23 cellular contexts compared by ENCODE assay signal in the genomic region with DNA sequence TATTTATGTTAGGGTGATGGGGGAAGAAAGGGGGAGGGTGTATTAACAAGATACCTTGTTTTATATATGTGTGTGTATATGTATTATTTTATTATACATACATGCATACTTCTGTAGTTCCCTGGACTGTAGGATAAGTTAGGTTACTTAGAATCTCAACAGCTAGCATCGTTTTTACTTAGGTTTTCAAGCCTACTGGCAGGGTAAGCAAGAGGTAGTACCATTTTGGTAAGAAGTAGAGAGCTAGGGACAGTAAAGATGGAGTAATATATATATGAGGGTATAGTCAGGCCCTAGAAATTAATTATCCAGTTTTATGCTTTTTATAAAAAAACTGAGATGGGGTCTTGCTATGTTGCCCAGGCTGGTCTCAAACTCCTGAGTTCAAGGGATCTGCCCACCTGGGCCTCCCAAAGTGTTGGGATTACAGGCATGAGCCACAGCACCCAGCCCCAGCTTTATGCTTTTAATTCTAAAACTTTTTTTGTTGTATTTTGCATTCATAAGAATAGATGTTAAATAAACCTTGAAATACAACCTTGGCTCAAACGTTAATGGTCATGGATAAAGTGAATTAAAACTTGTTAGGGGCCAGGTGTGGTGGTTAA. TPM values are rescaled to one million over a fixed set of nuclear protein-coding genes. Genes with fewer than 3 reads are reported as not detected.
DNase-seq lines count a peak whose midpoint lies in the region; ATAC-seq, FAIRE-seq and TF ChIP-seq lines count a peak whose summit lies in the region.
"Had no signal": no experiment of that assay in that cellular context is flagged by ENCODE, and none has a peak within 500 bp of the region (broad histone marks: within the 10 kb centered on the region; RNA-seq: fewer than 3 reads in every experiment).

No MANE protein-coding gene starts in this region.

- H3K79me2 ChIP-seq in HepG2 (ENCODE audit: insufficient read depth, low read length) (peaks cover 33% of the 10 kb centered on the region), K562 (ENCODE audit: control insufficient read depth, insufficient read depth, low read length) (peaks cover 74% of the 10 kb centered on the region)

- H3K9me3 ChIP-seq in HepG2 (ENCODE audit: low read length) (no peaks in the 10 kb centered on the region), right lobe of liver (no peaks in the 10 kb centered on the region), HEK293 (ENCODE audit: control insufficient read depth, insufficient read depth, low read depth, low read length) (no peaks in the 10 kb centered on the region; the same call in 1 of the 2 replicates), K562 (replicated peaks; ENCODE audit: control insufficient read depth, insufficient read depth, low read depth, low read length) (peaks cover 4% of the 10 kb centered on the region)
- no peaks in the 10 kb centered on the region for H3K9me3 ChIP-seq in CD4-positive, alpha-beta T cell (ENCODE audit: control insufficient read depth, low read length)
- H3K9me3 ChIP-seq: BE2C, Caco-2, HAP-1 had no signal

- TF ChIP-seq EP300 in HepG2 (IDR thresholded peaks at IDR 0.05; ENCODE audit: low read depth in 2 of 2, low read length in 2 of 2) = no peak
- TF ChIP-seq EP300 in HepG2 (CRISPR knock-in tag; IDR thresholded peaks at IDR 0.05; ENCODE audit: borderline replicate concordance) = no peak
- no peak for TF ChIP-seq EP300 in K562 (IDR thresholded peaks at IDR 0.05; ENCODE audit: low read length)

- CTCF ChIA-PET in HepG2 (lab: Yijun Ruan, JAX; ENCODE audit: low intra/inter-chr PET ratio, low total read pairs) = no interaction called here
- CTCF ChIA-PET in HEK293 (lab: Yijun Ruan, JAX) = interaction anchor here (0.6 kb wide), 1 partner anchor 339 kb away, joined by 3 read pairs; no protein-coding TSS in a partner anchor
- CTCF ChIA-PET in K562 (lab: Yijun Ruan, JAX; ENCODE audit: low intra/inter-chr PET ratio) = no interaction called here
- CTCF ChIA-PET in CD4-positive, alpha-beta T cell (lab: Charles Lee) = interaction anchor here (1.5 kb wide), 1 partner anchor 29 kb away, joined by 4 read pairs; no protein-coding TSS in a partner anchor

- H3K9me1 ChIP-seq in K562 (ENCODE audit: control insufficient read depth, insufficient read depth, low read length) = no peaks in the 10 kb centered on the region

- no peak for ATAC-seq in HepG2
- ATAC-seq in right lobe of liver = no peak
- ATAC-seq in K562 = no peak
- ATAC-seq in stimulated activated effector memory CD8-positive, alpha-beta T cell treated with anti-CD3 and anti-CD28 coated beads, Interleukin-12 subunit alpha, Interleukin-12 subunit beta, amount 100 ng/mL, for 72 hours = no peak
- no peak for ATAC-seq in CD4-positive, alpha-beta T cell (ENCODE audit: poor library complexity)
- no peak for ATAC-seq in HG03439 (IDR thresholded peaks at IDR 0.05; ENCODE audit: unreplicated experiment)
- ATAC-seq in HG02642 (IDR thresholded peaks at IDR 0.05; ENCODE audit: poor library complexity, unreplicated experiment) = no peak
- ATAC-seq: CD8-positive, alpha-beta T cell had no signal

- H3K27ac Mint-ChIP-seq in stimulated activated effector memory CD8-positive, alpha-beta T cell treated with anti-CD3 and anti-CD28 coated beads, Interleukin-12 subunit alpha, Interleukin-12 subunit beta, amount 100 ng/mL, for 72 hours = peak overlapping the region; percentile 50
- no peak overlapping the region for H3K27ac Mint-ChIP-seq in CD4-positive, alpha-beta T cell
- H3K27ac Mint-ChIP-seq: CD8-positive, alpha-beta T cell had no signal

- H4K20me1 ChIP-seq in HepG2 (ENCODE audit: insufficient read depth, low read length) = peaks cover 17% of the 10 kb centered on the region; the same call in 1 of the 2 replicates
- H4K20me1 ChIP-seq in K562 (replicated peaks; ENCODE audit: control insufficient read depth, insufficient read depth, low read length) = 0 out of 2 replicates have a peak, but pooled peaks cover under 1% of the 10 kb centered on the region

- no peak overlapping the region for H3K4me3 Mint-ChIP-seq in stimulated activated effector memory CD8-positive, alpha-beta T cell treated with anti-CD3 and anti-CD28 coated beads, Interleukin-12 subunit alpha, Interleukin-12 subunit beta, amount 100 ng/mL, for 72 hours
- no peak overlapping the region for H3K4me3 Mint-ChIP-seq in CD4-positive, alpha-beta T cell
- H3K4me3 Mint-ChIP-seq: CD14-positive monocyte; CD8-positive, alpha-beta T cell had no signal

- in situ Hi-C loops in HepG2 (cut with HindIII; ENCODE audit: extremely low pct_ligation_motif_present, low pct_unique_long_range_greater_than_20kb) (no loop called here), K562 (cut with MboI) (no loop called here)

- H3K27ac ChIP-seq in HepG2 (ENCODE audit: extremely low read length, insufficient read depth, low read length) = no peak overlapping the region
- no peak overlapping the region for H3K27ac ChIP-seq in right lobe of liver
- H3K27ac ChIP-seq in HEK293 (ENCODE audit: extremely low read depth, low read depth, low read length) = no peak overlapping the region
- no peak overlapping the region for H3K27ac ChIP-seq in K562 (ENCODE audit: extremely low read depth, low read depth, low read length)
- H3K27ac ChIP-seq in CD4-positive, alpha-beta T cell (ENCODE audit: low read depth, low read length) = no peak overlapping the region
- H3K27ac ChIP-seq: BLaER1 treated with 17β-estradiol and CSF1 and Interleukin-3, amounts not matched to agents 10 nM and 100 nM had no signal

- BruUV-seq in HepG2 (replicated peaks; lab: Mats Ljungman, UMichigan) = no TSS peak
- no TSS peak for BruUV-seq in K562 (replicated peaks; lab: Mats Ljungman, UMichigan)

- peaks cover 29 to 84% of the 10 kb centered on the region in 2 experiments for H3K36me3 ChIP-seq in HepG2 (replicated peaks in 1 of 2; ENCODE audit: control insufficient read depth in 1 of 2, insufficient read depth in 2 of 2, low read length in 2 of 2)
- H3K36me3 ChIP-seq in right lobe of liver = peaks cover 0 to 47% (median 9%) of the 10 kb centered on the region in 4 donors
- H3K36me3 ChIP-seq in HEK293 (ENCODE audit: control insufficient read depth in 2 of 2, insufficient read depth in 1 of 2, low read length in 2 of 2) = peaks cover 85 to 88% of the 10 kb centered on the region in 2 experiments
- H3K36me3 ChIP-seq in K562 (ENCODE audit: control insufficient read depth, insufficient read depth, low read length) = peaks cover 90% of the 10 kb centered on the region

- H3K9ac ChIP-seq in HepG2 (ENCODE audit: insufficient read depth, low read depth, low read length) (no peak overlapping the region), K562 (ENCODE audit: insufficient read depth in 1 of 2, low read depth in 2 of 2, low read length in 2 of 2) (no peak overlapping the region)
- H3K9ac ChIP-seq: BLaER1 treated with 17β-estradiol and CSF1 and Interleukin-3, amounts not matched to agents 10 nM and 100 nM had no signal

- no peaks in the 10 kb centered on the region for H3K9me3 Mint-ChIP-seq in stimulated activated effector memory CD8-positive, alpha-beta T cell treated with anti-CD3 and anti-CD28 coated beads, Interleukin-12 subunit alpha, Interleukin-12 subunit beta, amount 100 ng/mL, for 72 hours
- no peaks in the 10 kb centered on the region for H3K9me3 Mint-ChIP-seq in CD4-positive, alpha-beta T cell
- H3K9me3 Mint-ChIP-seq: CD14-positive monocyte; CD8-positive, alpha-beta T cell had no signal

- FAIRE-seq in HepG2 (lab: Jason Lieb, UNC) = no peak
- FAIRE-seq in K562 (lab: Jason Lieb, UNC) = no peak
- FAIRE-seq: A204.1, G401.6, GM12892, H54 had no signal

- TF ChIP-seq RAD21 in HepG2 (CRISPR knock-in tag; IDR thresholded peaks at IDR 0.05) (no peak), K562 (CRISPR knock-in tag; conservative IDR thresholded peaks at IDR 0.05 in 1 of 2, IDR thresholded peaks at IDR 0.05 in 1 of 2) (no peak)

- DNase-seq in HepG2 (ENCODE audit: low spot score) (no peak), right lobe of liver (no peak), K562 (ENCODE audit: extremely low read depth in 1 of 4, low spot score in 3 of 4) (no peak)
- DNase-seq in stimulated activated effector memory CD8-positive, alpha-beta T cell treated with anti-CD3 and anti-CD28 coated beads, Interleukin-12 subunit alpha, Interleukin-12 subunit beta, amount 100 ng/mL, for 72 hours (ENCODE audit: low spot score in 2 of 2) = no peak
- no peak for DNase-seq in CD4-positive, alpha-beta T cell
- DNase-seq: ACHN; AML-193; BE2C; Caco-2; CD8-positive, alpha-beta T cell; DMS153; DND-41; GOT3 had no signal

- intact Hi-C loops in HepG2 (cut with micrococcal nuclease; ENCODE audit: unreplicated experiment) (no loop called here), right lobe of liver (cut with DNase I) (no loop called here), K562 (cut with micrococcal nuclease) (no loop called here)
- intact Hi-C loops in CD4-positive, alpha-beta T cell (cut with DNase I, micrococcal nuclease) = no loop called here

- H3K4me3 ChIP-seq in HepG2 (replicated peaks in 1 of 3; ENCODE audit: insufficient read depth in 1 of 3, low read depth in 2 of 3, low read length in 3 of 3) = no peak overlapping the region
- no peak overlapping the region for H3K4me3 ChIP-seq in right lobe of liver
- no peak overlapping the region for H3K4me3 ChIP-seq in HEK293 (ENCODE audit: low read depth, low read length)
- no peak overlapping the region for H3K4me3 ChIP-seq in K562
- H3K4me3 ChIP-seq: BLaER1 treated with 17β-estradiol and CSF1 and Interleukin-3, amounts not matched to agents 10 nM and 100 nM; HAP-1 had no signal

- H3K36me3 Mint-ChIP-seq in stimulated activated effector memory CD8-positive, alpha-beta T cell treated with anti-CD3 and anti-CD28 coated beads, Interleukin-12 subunit alpha, Interleukin-12 subunit beta, amount 100 ng/mL, for 72 hours = peaks cover 100% of the 10 kb centered on the region
- H3K36me3 Mint-ChIP-seq in CD4-positive, alpha-beta T cell (ENCODE audit: low read depth) = peaks cover 76% of the 10 kb centered on the region

- no peaks in the 10 kb centered on the region for H3K4me1 Mint-ChIP-seq in stimulated activated effector memory CD8-positive, alpha-beta T cell treated with anti-CD3 and anti-CD28 coated beads, Interleukin-12 subunit alpha, Interleukin-12 subunit beta, amount 100 ng/mL, for 72 hours
- H3K4me1 Mint-ChIP-seq in CD4-positive, alpha-beta T cell (ENCODE audit: low read depth) = peaks cover 7% of the 10 kb centered on the region

- TF ChIP-seq CTCF in HepG2 (CRISPR knock-in tag; IDR thresholded peaks at IDR 0.05) = no peak
- no peak for TF ChIP-seq CTCF in right lobe of liver (IDR thresholded peaks at IDR 0.05)
- no peak for TF ChIP-seq CTCF in HEK293 (tag by site-specific recombination; IDR thresholded peaks at IDR 0.05)
- TF ChIP-seq CTCF in K562 (IDR thresholded peaks at IDR 0.05 in 2 of 3, conservative IDR thresholded peaks at IDR 0.05 in 1 of 3; ENCODE audit: insufficient read depth in 2 of 3, low read depth in 1 of 3, low read length in 3 of 3) = no peak
- TF ChIP-seq CTCF in CD4-positive, alpha-beta T cell (IDR thresholded peaks at IDR 0.05) = no peak

- H3K27me3 ChIP-seq in HepG2 (ENCODE audit: control insufficient read depth in 1 of 2, insufficient read depth in 2 of 2, low read length in 2 of 2) (no peaks in the 10 kb centered on the region), right lobe of liver (no peaks in the 10 kb centered on the region), K562 (ENCODE audit: control insufficient read depth in 2 of 2, insufficient read depth in 2 of 2, low read length in 2 of 2) (no peaks in the 10 kb centered on the region)
- H3K27me3 ChIP-seq in CD4-positive, alpha-beta T cell (ENCODE audit: control insufficient read depth, insufficient read depth, low read length) = no peaks in the 10 kb centered on the region
- H3K27me3 ChIP-seq: BE2C; BLaER1 treated with 17β-estradiol and CSF1 and Interleukin-3, amounts not matched to agents 10 nM and 100 nM had no signal

- H2AFZ ChIP-seq in HepG2 (ENCODE audit: low read length) (no peak overlapping the region), K562 (ENCODE audit: low read depth, low read length) (no peak overlapping the region)

- no peak for TF ChIP-seq POLR2A in HepG2 (IDR thresholded peaks at IDR 0.05; ENCODE audit: insufficient read depth in 1 of 2, low read depth in 2 of 2, low read length in 2 of 2)
- no peak for TF ChIP-seq POLR2A in right lobe of liver (IDR thresholded peaks at IDR 0.05)
- no peak for TF ChIP-seq POLR2A in K562 (conservative IDR thresholded peaks at IDR 0.05)

- H3K4me1 ChIP-seq in HepG2 (ENCODE audit: insufficient read depth, low read length) (no peaks in the 10 kb centered on the region), right lobe of liver (no peaks in the 10 kb centered on the region), HEK293 (ENCODE audit: control insufficient read depth, insufficient read depth, low read length) (no peaks in the 10 kb centered on the region), K562 (replicated peaks in 1 of 2; ENCODE audit: control insufficient read depth in 2 of 2, insufficient read depth in 2 of 2, low read length in 2 of 2) (no peaks in the 10 kb centered on the region)
- H3K4me1 ChIP-seq: BE2C, Caco-2, HAP-1 had no signal

- H3K27me3 Mint-ChIP-seq in CD4-positive, alpha-beta T cell = no peaks in the 10 kb centered on the region

- POLR2A ChIA-PET in HepG2 (lab: Yijun Ruan, JAX) = no interaction called here
- POLR2A ChIA-PET in HEK293 (lab: Yijun Ruan, JAX) = interaction anchor here (1.2 kb wide), 1 partner anchor 13 kb away, joined by 5 read pairs; a partner anchor contains a TSS
- POLR2A ChIA-PET in K562 (lab: Yijun Ruan, JAX) = interaction anchor here (0.6 to 2.1 kb wide), 5 partner anchors 8 to 913 kb away, joined by 3 to 8 read pairs (median 5); a partner anchor contains a TSS
- POLR2A ChIA-PET in CD4-positive, alpha-beta T cell (lab: Charles Lee) = interaction anchor here (0.7 to 2.3 kb wide), 2 partner anchors 13 to 20 kb away, joined by 3 to 11 read pairs; a partner anchor contains a TSS

- 98% methylated on average over 2 of the region's 2 CpGs for WGBS in HepG2 (ENCODE audit: low lambda C conversion rate)
- WGBS in right lobe of liver (ENCODE audit: insufficient coverage, low coverage, low lambda C conversion rate, missing lambda C conversion rate) = 88% methylated on average over 2 of the region's 2 CpGs
- 79% methylated on average over 2 of the region's 2 CpGs for WGBS in K562 (ENCODE audit: insufficient coverage, low coverage, missing lambda C conversion rate)

- H3K4me2 ChIP-seq in HepG2 (ENCODE audit: low read depth, low read length) (no peak overlapping the region), K562 (ENCODE audit: insufficient read depth, low read length) (no peak overlapping the region)
- H3K4me2 ChIP-seq: BLaER1 treated with 17β-estradiol and CSF1 and Interleukin-3, amounts not matched to agents 10 nM and 100 nM had no signal

RNA-seq across cellular contexts. Expression of a gene that starts 13.2 kb away (rescaled TPM):
- total RNA-seq in HepG2 (2016; rRNA removed; fragmentation: Illumina TruSeq; extraction: Trizol) (113 and 168 TPM in 2 replicates), right lobe of liver (10 to 100 TPM; 19.7 to 34.7 (median 23.0) TPM), K562 (2014; rRNA removed) (72.3 and 112 TPM in 2 replicates), K562 (2014; rRNA removed; fragmentation: Illumina TruSeq; extraction: Trizol) (147 and 189 TPM in 2 replicates), K562 (2015; rRNA removed; fragmentation: Illumina TruSeq; extraction: Trizol) (107 and 122 TPM in 2 replicates), K562 (2021) (142 and 146 TPM in 2 replicates)
- total RNA-seq in HepG2 (2016; cell fraction: cytosol; rRNA removed; fragmentation: Illumina TruSeq; extraction: Trizol; ENCODE audit: low read depth) = 5.9 and 6.7 TPM in 2 replicates
- total RNA-seq in HepG2 (2016; cell fraction: insoluble cytoplasmic fraction; rRNA removed; fragmentation: Illumina TruSeq; extraction: Trizol) = 111 and 163 TPM in 2 replicates
- 14.7 and 15.3 TPM in 2 replicates for total RNA-seq in HepG2 (2016; cell fraction: membrane; rRNA removed; fragmentation: Illumina TruSeq; extraction: Trizol)
- 64.0 and 69.2 TPM in 2 replicates for total RNA-seq in HepG2 (2016; cell fraction: nucleus; rRNA removed; fragmentation: Illumina TruSeq; extraction: Trizol)
- polyA plus RNA-seq in HepG2 (2011; rRNA removed) (18.1 and 20.8 TPM in 2 replicates), K562 (2011; rRNA removed) (54.4 and 74.7 TPM in 2 replicates), K562 (2014; fragmentation: Illumina TruSeq; extraction: Trizol) (99.9 and 127 TPM in 2 replicates), K562 (2014; fragmentation: Nextera tagmentation; extraction: Ambion mirVana) (10 to 100 TPM; 15.3 to 30.3 TPM), K562 (2014; rRNA removed) (78.0 and 80.5 TPM in 2 replicates)
- 9.8 and 13.1 TPM in 2 replicates for polyA plus RNA-seq in HepG2 (2011; cell fraction: cytosol; rRNA removed)
- 12.9 and 13.6 TPM in 2 replicates for polyA plus RNA-seq in HepG2 (2011; cell fraction: nucleus; rRNA removed)
- 27.8 and 54.9 TPM in 2 replicates for polyA plus RNA-seq in HepG2 (2012)
- polyA plus RNA-seq in HepG2 (2016; cell fraction: cytosol; fragmentation: Illumina TruSeq; extraction: Trizol; ENCODE audit: low read depth) = 0.76 and 1.1 TPM in 2 replicates
- 91.7 and 97.3 TPM in 2 replicates for polyA plus RNA-seq in HepG2 (2016; cell fraction: insoluble cytoplasmic fraction; fragmentation: Illumina TruSeq; extraction: Trizol; ENCODE audit: low read depth)
- 2.1 and 3.5 TPM in 2 replicates for polyA plus RNA-seq in HepG2 (2016; cell fraction: membrane; fragmentation: Illumina TruSeq; extraction: Trizol; ENCODE audit: low read depth)
- 63.1 and 63.5 TPM in 2 replicates for polyA plus RNA-seq in HepG2 (2016; cell fraction: nucleus; fragmentation: Illumina TruSeq; extraction: Trizol; ENCODE audit: insufficient read depth, low read depth)
- polyA minus RNA-seq in HepG2 (2011; rRNA and poly(A)+ RNA removed; ENCODE audit: low replicate concordance) = 14.9 and 32.3 TPM in 2 replicates
- polyA minus RNA-seq in HepG2 (2011; cell fraction: cytosol; rRNA and poly(A)+ RNA removed) = 31.4 and 36.9 TPM in 2 replicates
- polyA minus RNA-seq in HepG2 (2011; cell fraction: nucleus; rRNA and poly(A)+ RNA removed) = 36.4 and 40.2 TPM in 2 replicates
- total RNA-seq in K562 (2011; cell fraction: chromatin; rRNA removed; ENCODE audit: low replicate concordance) = 38.9 and 108 TPM in 2 replicates
- 25.7 and 28.0 TPM in 2 replicates for total RNA-seq in K562 (2011; cell fraction: nucleolus; rRNA removed)
- 39.7 and 43.1 TPM in 2 replicates for total RNA-seq in K562 (2011; cell fraction: nucleoplasm; rRNA removed)
- polyA plus RNA-seq in K562 (2011; cell fraction: cytosol; rRNA removed) = 29.7 and 38.7 TPM in 2 replicates
- polyA plus RNA-seq in K562 (2011; cell fraction: nucleus; rRNA removed) = 19.6 and 27.8 TPM in 2 replicates
- polyA plus RNA-seq in K562 (2012) = 54.1 and 63.9 TPM in 2 replicates
- polyA minus RNA-seq in K562 (2011; rRNA and poly(A)+ RNA removed) = 127 and 153 TPM in 2 replicates
- 69.2 and 76.6 TPM in 2 replicates for polyA minus RNA-seq in K562 (2011; cell fraction: cytosol; rRNA and poly(A)+ RNA removed)
- polyA minus RNA-seq in K562 (2011; cell fraction: nucleus; rRNA and poly(A)+ RNA removed) = 16.4 and 32.9 TPM in 2 replicates
- 10 to 100 TPM; 37.3 to 38.5 TPM for total RNA-seq in CD4-positive, alpha-beta T cell

Comparison
In these comparisons a context has a peak if more than half of its experiments do, and no peak if none do; other contexts are left out.
1. CTCF ChIA-PET loops: an anchor here in HEK293 (0.6 kb wide) and CD4-positive, alpha-beta T cell (1.5 kb wide); none called in HepG2 and K562.